Comparison of ENCODE assay signal across 3 cellular contexts in genomic region chr7:2168612-2169312, GRCh38.
TF ChIP-seq lines count a peak whose summit lies in the region.

No MANE protein-coding gene starts in this region.

TF ChIP-seq in SK-N-SH, 30 proteins besides CTCF, POLR2A, EP300 and RAD21 (continued from another document):
- TF ChIP-seq MEF2A (IDR thresholded peaks at IDR 0.05; ENCODE audit: borderline replicate concordance, low read depth) (no peak), EZH2phosphoT487 (IDR thresholded peaks at IDR 0.05; ENCODE audit: borderline replicate concordance, low read depth) (no peak), PBX3 (IDR thresholded peaks at IDR 0.05) (no peak), GATA2 (CRISPR knock-in tag; IDR thresholded peaks at IDR 0.05) (no peak), USF2 (IDR thresholded peaks at IDR 0.05; ENCODE audit: borderline replicate concordance, low read depth, low read length) (no peak), SIN3A (IDR thresholded peaks at IDR 0.05; ENCODE audit: borderline replicate concordance, low read depth, low read length) (no peak), USF1 (IDR thresholded peaks at IDR 0.05; ENCODE audit: borderline replicate concordance, low read depth) (no peak), NRF1 (IDR thresholded peaks at IDR 0.05; ENCODE audit: low read depth, low read length) (no peak), YY1 (IDR thresholded peaks at IDR 0.05; ENCODE audit: low read depth) (no peak), JUND (IDR thresholded peaks at IDR 0.05) (no peak), RFX5 (IDR thresholded peaks at IDR 0.05; ENCODE audit: low read length) (no peak), CHD2 (IDR thresholded peaks at IDR 0.05; ENCODE audit: low read length, partially characterized antibody) (no peak), FOSL2 (IDR thresholded peaks at IDR 0.05; ENCODE audit: borderline replicate concordance, low read depth) (no peak)

TF ChIP-seq in SK-N-SH treated with all-trans-retinoic acid at 6 μM for 48 hours, 23 proteins besides CTCF, POLR2A, EP300 and RAD21:
- TF ChIP-seq TSHZ2 (CRISPR knock-in tag; IDR thresholded peaks at IDR 0.05) (no peak), BACH2 (CRISPR knock-in tag; IDR thresholded peaks at IDR 0.05; ENCODE audit: borderline replicate concordance) (no peak), ESRRG (CRISPR knock-in tag; IDR thresholded peaks at IDR 0.05) (no peak), OSR1 (CRISPR knock-in tag; IDR thresholded peaks at IDR 0.05) (no peak), PPARA (CRISPR knock-in tag; IDR thresholded peaks at IDR 0.05; ENCODE audit: borderline replicate concordance) (no peak), SNAI2 (CRISPR knock-in tag; IDR thresholded peaks at IDR 0.05) (no peak), ZC3H10 (CRISPR knock-in tag; IDR thresholded peaks at IDR 0.05) (no peak), CSDC2 (CRISPR knock-in tag; IDR thresholded peaks at IDR 0.05) (no peak), ARNTL (CRISPR knock-in tag; IDR thresholded peaks at IDR 0.05; ENCODE audit: borderline replicate concordance, low read depth) (no peak), TCF4 (CRISPR knock-in tag; IDR thresholded peaks at IDR 0.05; ENCODE audit: borderline replicate concordance) (no peak), GLIS3 (CRISPR knock-in tag; IDR thresholded peaks at IDR 0.05) (no peak), ZFP30 (CRISPR knock-in tag; IDR thresholded peaks at IDR 0.05) (no peak)

TF ChIP-seq in GM12878, 131 proteins besides CTCF, POLR2A, EP300 and RAD21 (continued from another document):
- TF ChIP-seq PRDM15 (CRISPR knock-in tag; IDR thresholded peaks at IDR 0.05) (0 out of 2 replicates have a peak, but pooled peaks have one; percentile 44), NR2C1 (IDR thresholded peaks at IDR 0.05) (no peak), ZBTB4 (CRISPR knock-in tag; IDR thresholded peaks at IDR 0.05) (0 out of 2 replicates have a peak, but pooled peaks have one; percentile 26), SMARCA5 (IDR thresholded peaks at IDR 0.05) (0 out of 2 replicates have a peak, but pooled peaks have one; percentile 72), SUPT20H (IDR thresholded peaks at IDR 0.05; ENCODE audit: borderline replicate concordance, control insufficient read depth, low read depth, low read length) (no peak), ZNF207 (IDR thresholded peaks at IDR 0.05; ENCODE audit: borderline replicate concordance) (peak; percentile 30; the same call in 1 of the 2 replicates), ZBTB33 (IDR thresholded peaks at IDR 0.05) (peak; percentile 98)
